In the genomic region with DNA sequence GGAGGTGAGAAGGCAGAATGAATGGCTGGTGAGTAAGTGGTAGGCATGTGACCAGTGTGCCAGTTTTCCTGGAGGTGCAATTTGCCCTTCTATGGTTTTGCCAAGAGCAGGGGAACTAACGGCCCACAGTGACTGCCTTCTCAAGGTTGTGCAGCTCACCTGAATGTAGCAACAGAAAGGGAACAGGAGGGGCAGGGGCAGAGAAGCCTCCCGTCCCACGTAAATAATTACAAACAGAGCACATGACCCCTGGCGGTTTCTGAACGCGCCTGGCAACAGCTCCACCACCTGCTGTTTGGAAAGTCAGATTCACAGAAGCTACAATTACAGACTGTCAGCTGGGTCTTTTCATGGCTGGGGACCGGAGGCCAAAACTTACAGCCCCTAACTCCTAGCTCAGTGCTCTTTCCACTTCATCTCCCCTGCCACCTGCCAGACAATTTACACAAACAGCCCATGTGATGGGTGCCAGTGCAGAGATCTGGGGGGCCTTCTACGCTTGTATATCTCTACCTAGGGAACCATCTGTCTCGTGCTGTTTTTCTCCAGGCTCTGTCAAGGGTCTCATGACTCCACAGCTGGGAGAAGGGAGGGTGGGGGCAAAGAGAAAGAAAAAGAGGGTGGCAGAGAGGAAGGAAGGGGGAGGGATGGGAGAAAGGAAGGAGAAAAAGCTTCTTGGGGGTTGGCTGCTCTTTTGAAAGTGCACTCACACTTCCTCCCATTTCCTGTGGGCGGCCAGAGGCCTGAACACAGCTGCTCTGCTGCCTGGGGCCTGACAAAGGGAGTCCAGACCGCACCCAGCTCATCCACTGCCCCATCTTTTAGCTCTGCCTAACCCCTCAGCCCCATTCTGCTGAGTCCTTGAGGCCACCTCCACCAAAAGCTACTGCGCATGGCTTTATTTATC, we compare ENCODE assay signal across 8 cellular contexts.
DNase-seq lines count a peak whose midpoint lies in the region; ATAC-seq and TF ChIP-seq lines count a peak whose summit lies in the region.

No MANE protein-coding gene starts in this region.

- no peaks in the 10 kb centered on the region for H3K79me2 ChIP-seq in Karpas-422 (ENCODE audit: low read length)

- peak overlapping the region; percentile 17 for H3K4me3 ChIP-seq in lower lobe of right lung
- H3K4me3 ChIP-seq in Karpas-422 (ENCODE audit: low read length): no peak overlapping the region

- H2AFZ ChIP-seq in Karpas-422 (ENCODE audit: low read length): no peak overlapping the region

- H3K9ac ChIP-seq in Karpas-422 (ENCODE audit: low read length): no peak overlapping the region

- H3K27ac ChIP-seq in lower lobe of right lung: peak overlapping the region; percentile 88
- no peak overlapping the region for H3K27ac ChIP-seq in Karpas-422 (ENCODE audit: low read length)

- peaks cover 35% of the 10 kb centered on the region for H3K36me3 ChIP-seq in lower lobe of right lung
- H3K36me3 ChIP-seq in Karpas-422 (ENCODE audit: insufficient read depth, low read length): peaks cover 55% of the 10 kb centered on the region

- H3K9me2 ChIP-seq in Karpas-422 (replicated peaks; ENCODE audit: insufficient read depth, low read length): no peaks in the 10 kb centered on the region

- H4K20me1 ChIP-seq in Karpas-422 (ENCODE audit: insufficient read depth, low read depth, low read length): 0 out of 2 replicates have a peak, but pooled peaks cover 3% of the 10 kb centered on the region

- peak; percentile 81 for ATAC-seq in GM18502 (IDR thresholded peaks at IDR 0.05; ENCODE audit: poor library complexity, unreplicated experiment)
- peak; percentile 79 for ATAC-seq in HG02870 (IDR thresholded peaks at IDR 0.05; ENCODE audit: unreplicated experiment)
- peak; percentile 75 to 81 for ATAC-seq in lower lobe of right lung

- H3K4me2 ChIP-seq in Karpas-422 (ENCODE audit: low read depth, low read length, poor library complexity, severe bottlenecking): no peak overlapping the region

- H3K27me3 ChIP-seq in lower lobe of right lung (ENCODE audit: low read depth) (no peaks in the 10 kb centered on the region), Karpas-422 (ENCODE audit: low read length) (no peaks in the 10 kb centered on the region)

- DNase-seq in NCI-H2029 treated with DMSO at 0.1 percent for 48 hours (lab: John Stamatoyannopoulos, UW) (peak; percentile 81), dedifferentiated amniotic fluid mesenchymal stem cell (ENCODE audit: extremely low spot score) (peak; percentile 60), lower lobe of right lung (peak; percentile 86), Karpas-422 (no peak)
- DNase-seq in activated CD4-positive, CD25-positive, alpha-beta regulatory T cell treated with anti-CD3 and anti-CD28 coated beads, Interleukin-2, amount 50 U/mL, for 16 hours (ENCODE audit: low read depth, low spot score): peak; percentile 25
- DNase-seq in stimulated activated CD8-positive, alpha-beta memory T cell treated with anti-CD3 and anti-CD28 coated beads, Interleukin-15, amount 100 ng/mL, for 4 hours (ENCODE audit: low read depth in 2 of 2): peak; percentile 24 to 32

- intact Hi-C loops in lower lobe of right lung (cut with DNase I): no loop called here

- H3K9me3 ChIP-seq in lower lobe of right lung: no peaks in the 10 kb centered on the region
- no peaks in the 10 kb centered on the region for H3K9me3 ChIP-seq in Karpas-422 (ENCODE audit: low read length)

- peak; percentile 30 for TF ChIP-seq CTCF in lower lobe of right lung (IDR thresholded peaks at IDR 0.05)

- H3K4me1 ChIP-seq in lower lobe of right lung (peaks cover 53% of the 10 kb centered on the region), Karpas-422 (ENCODE audit: low read length) (no peaks in the 10 kb centered on the region)
